Comparison of ENCODE assay signal across 9 cellular contexts in genomic region chr2:56009758-56010534, GRCh38.
DNase-seq lines count a peak whose midpoint lies in the region; FAIRE-seq and TF ChIP-seq lines count a peak whose summit lies in the region.
"Had no signal": no experiment of that assay in that cellular context is flagged by ENCODE, and none has a peak within 500 bp of the region (broad histone marks: within the 10 kb centered on the region; RNA-seq: fewer than 3 reads in every experiment).

No MANE protein-coding gene starts in this region.

- H3K4me3 Mint-ChIP-seq in Caco-2 (ENCODE audit: unreplicated experiment), result no peak overlapping the region
- H3K4me3 Mint-ChIP-seq in CD4-positive, alpha-beta memory T cell, result no peak overlapping the region
- no peak overlapping the region for H3K4me3 Mint-ChIP-seq in T-helper 2 cell treated with Interferon-gamma antibody and Interleukin-4, amounts not matched to agents 5 μg/mL and 100 μg/mL, for 36 hours
- H3K4me3 Mint-ChIP-seq: IgD-negative memory B cell had no signal

- intact Hi-C loops in Caco-2 (cut with micrococcal nuclease; ENCODE audit: unreplicated experiment), result loop anchor here (1.0 to 5.0 kb wide), 4 partner anchors 49 to 292 kb away; no protein-coding TSS in a partner anchor
- intact Hi-C loops in uterus (cut with DNase I; ENCODE audit: low total_unique reads), result loop anchor here (10.0 kb wide), 1 partner anchor 285 kb away; no protein-coding TSS in a partner anchor
- intact Hi-C loops in CD4-positive, alpha-beta memory T cell (cut with micrococcal nuclease), result no loop called here

- H3K4me1 ChIP-seq in Caco-2 (no peaks in the 10 kb centered on the region), KMS-11 (ENCODE audit: low read depth, poor library complexity, severe bottlenecking) (no peaks in the 10 kb centered on the region), right atrium auricular region (peaks cover 0 to 12% of the 10 kb centered on the region in 2 donors), uterus (peaks cover 0 to 6% of the 10 kb centered on the region in 2 donors)
- H3K4me1 ChIP-seq in CD4-positive, alpha-beta memory T cell (ENCODE audit: insufficient read depth, low read length), result no peaks in the 10 kb centered on the region

- no peaks in the 10 kb centered on the region for H3K79me2 ChIP-seq in KMS-11 (ENCODE audit: insufficient read depth, low read depth)

- H3K27me3 ChIP-seq in Caco-2 (replicated peaks; ENCODE audit: control insufficient read depth, insufficient read depth, low read length), result no peaks in the 10 kb centered on the region
- H3K27me3 ChIP-seq in KMS-11 (ENCODE audit: insufficient read depth, low read depth), result no peaks in the 10 kb centered on the region
- H3K27me3 ChIP-seq in right atrium auricular region, result no peaks in the 10 kb centered on the region
- no peaks in the 10 kb centered on the region for H3K27me3 ChIP-seq in uterus
- no peaks in the 10 kb centered on the region for H3K27me3 ChIP-seq in CD4-positive, alpha-beta memory T cell (ENCODE audit: insufficient read depth, low read length)

- TF ChIP-seq CTCF in Caco-2 (IDR thresholded peaks at IDR 0.05; ENCODE audit: insufficient read depth in 1 of 2, low read depth in 1 of 2, low read length in 1 of 2, severe bottlenecking in 1 of 2, unreplicated experiment in 1 of 2) (peak; percentile 52 to 59), KMS-11 (conservative IDR thresholded peaks at IDR 0.05; ENCODE audit: low read depth, low read length) (peak; percentile 71; the same call in 1 of the 2 replicates), right atrium auricular region (IDR thresholded peaks at IDR 0.05) (peak; percentile 52 to 70), uterus (IDR thresholded peaks at IDR 0.05) (peak; percentile 46 to 69 (median 59))

- H3K36me3 Mint-ChIP-seq in Caco-2 (ENCODE audit: insufficient read depth, unreplicated experiment), result no peaks in the 10 kb centered on the region
- no peaks in the 10 kb centered on the region for H3K36me3 Mint-ChIP-seq in CD4-positive, alpha-beta memory T cell
- no peaks in the 10 kb centered on the region for H3K36me3 Mint-ChIP-seq in T-helper 2 cell treated with Interferon-gamma antibody and Interleukin-4, amounts not matched to agents 5 μg/mL and 100 μg/mL, for 36 hours (ENCODE audit: low read depth)
- H3K36me3 Mint-ChIP-seq: IgD-negative memory B cell had no signal

- POLR2A ChIA-PET in Caco-2 (lab: Charles Lee), result no interaction called here
- POLR2A ChIA-PET in CD4-positive, alpha-beta memory T cell (lab: Charles Lee; ENCODE audit: partially characterized antibody), result no interaction called here

- H3K9me3 Mint-ChIP-seq in Caco-2 (ENCODE audit: unreplicated experiment), result no peaks in the 10 kb centered on the region
- no peaks in the 10 kb centered on the region for H3K9me3 Mint-ChIP-seq in CD4-positive, alpha-beta memory T cell
- no peaks in the 10 kb centered on the region for H3K9me3 Mint-ChIP-seq in T-helper 2 cell treated with Interferon-gamma antibody and Interleukin-4, amounts not matched to agents 5 μg/mL and 100 μg/mL, for 36 hours

- BruUV-seq in Caco-2 (replicated peaks; lab: Mats Ljungman, UMichigan), result no TSS peak

- no peaks in the 10 kb centered on the region for H3K27me3 Mint-ChIP-seq in Caco-2 (ENCODE audit: insufficient read depth, unreplicated experiment)
- peaks cover 0 to 1% of the 10 kb centered on the region in 2 donors for H3K27me3 Mint-ChIP-seq in CD4-positive, alpha-beta memory T cell
- no peaks in the 10 kb centered on the region for H3K27me3 Mint-ChIP-seq in T-helper 2 cell treated with Interferon-gamma antibody and Interleukin-4, amounts not matched to agents 5 μg/mL and 100 μg/mL, for 36 hours (ENCODE audit: low read depth)
- H3K27me3 Mint-ChIP-seq: IgD-negative memory B cell had no signal

- no peak overlapping the region for H3K27ac Mint-ChIP-seq in Caco-2 (ENCODE audit: unreplicated experiment)
- no peak overlapping the region for H3K27ac Mint-ChIP-seq in CD4-positive, alpha-beta memory T cell
- H3K27ac Mint-ChIP-seq in T-helper 2 cell treated with Interferon-gamma antibody and Interleukin-4, amounts not matched to agents 5 μg/mL and 100 μg/mL, for 36 hours, result no peak overlapping the region
- H3K27ac Mint-ChIP-seq: IgD-negative memory B cell had no signal

- H4K20me1 ChIP-seq in KMS-11 (ENCODE audit: insufficient read depth), result no peaks in the 10 kb centered on the region

- no peak overlapping the region for H3K4me2 ChIP-seq in KMS-11

- H3K4me1 Mint-ChIP-seq in Caco-2 (ENCODE audit: low read depth, unreplicated experiment), result peaks cover 6% of the 10 kb centered on the region
- no peaks in the 10 kb centered on the region for H3K4me1 Mint-ChIP-seq in CD4-positive, alpha-beta memory T cell
- H3K4me1 Mint-ChIP-seq in T-helper 2 cell treated with Interferon-gamma antibody and Interleukin-4, amounts not matched to agents 5 μg/mL and 100 μg/mL, for 36 hours (ENCODE audit: low read depth), result no peaks in the 10 kb centered on the region

- H3K27ac ChIP-seq in KMS-11 (no peak overlapping the region), SK-N-MC (no peak overlapping the region), right atrium auricular region (no peak overlapping the region), uterus (no peak overlapping the region)
- no peak overlapping the region for H3K27ac ChIP-seq in CD4-positive, alpha-beta memory T cell (ENCODE audit: low read depth, low read length)

- H3K4me3 ChIP-seq in Caco-2 (ENCODE audit: low read depth, low read length) (no peak overlapping the region), KMS-11 (IDR thresholded peaks at IDR 0.05; ENCODE audit: insufficient read depth, low read depth, low read length) (no peak overlapping the region), SK-N-MC (no peak overlapping the region), right atrium auricular region (no peak overlapping the region), uterus (no peak overlapping the region)
- H3K4me3 ChIP-seq in CD4-positive, alpha-beta memory T cell (ENCODE audit: low read length in 2 of 2), result no peak overlapping the region

- TF ChIP-seq POLR2A in uterus (IDR thresholded peaks at IDR 0.05), result no peak

- H3K9me3 ChIP-seq in Caco-2 (no peaks in the 10 kb centered on the region; the same call in 1 of the 2 replicates), SK-N-MC (ENCODE audit: low read depth, low read length) (no peaks in the 10 kb centered on the region), right atrium auricular region (no peaks in the 10 kb centered on the region), uterus (no peaks in the 10 kb centered on the region)
- no peaks in the 10 kb centered on the region for H3K9me3 ChIP-seq in CD4-positive, alpha-beta memory T cell (ENCODE audit: control insufficient read depth in 1 of 2, low read length in 2 of 2)

- no peak overlapping the region for H2AFZ ChIP-seq in KMS-11 (ENCODE audit: low read depth)

- CTCF ChIA-PET in Caco-2 (lab: Charles Lee), result interaction anchor here (1.0 kb wide), 1 partner anchor 238 kb away, joined by 4 read pairs; no protein-coding TSS in a partner anchor
- CTCF ChIA-PET in CD4-positive, alpha-beta memory T cell (lab: Charles Lee; ENCODE audit: partially characterized antibody), result no interaction called here

- DNase-seq in Caco-2, result peak in 1 of 2 experiments; percentile 15
- peak; percentile 8 for DNase-seq in SK-N-MC (ENCODE audit: low read depth, low spot score)
- DNase-seq in right atrium auricular region (ENCODE audit: low spot score), result no peak
- DNase-seq in uterus, result no peak
- DNase-seq in CD4-positive, alpha-beta memory T cell, result no peak
- no peak for DNase-seq in T-helper 2 cell treated with Interferon-gamma antibody and Interleukin-4, amounts not matched to agents 5 μg/mL and 100 μg/mL, for 36 hours (ENCODE audit: low spot score)
- no peak for DNase-seq in GM19239 (ENCODE audit: insufficient read length, low spot score)

- H3K9ac ChIP-seq in KMS-11, result no peak overlapping the region
- H3K9ac ChIP-seq in SK-N-MC (ENCODE audit: insufficient read length), result no peak overlapping the region

- FAIRE-seq in GM19239 (lab: Jason Lieb, UNC), result no peak

- no peaks in the 10 kb centered on the region for H3K36me3 ChIP-seq in Caco-2 (ENCODE audit: control insufficient read depth, insufficient read depth, low read length)
- H3K36me3 ChIP-seq in KMS-11 (ENCODE audit: insufficient read depth), result no peaks in the 10 kb centered on the region
- H3K36me3 ChIP-seq in SK-N-MC (ENCODE audit: insufficient read depth, low read length), result no peaks in the 10 kb centered on the region
- no peaks in the 10 kb centered on the region for H3K36me3 ChIP-seq in right atrium auricular region
- no peaks in the 10 kb centered on the region for H3K36me3 ChIP-seq in uterus
- H3K36me3 ChIP-seq in CD4-positive, alpha-beta memory T cell (ENCODE audit: insufficient read depth, low read length), result no peaks in the 10 kb centered on the region
